1 cellular context compared by ENCODE assay signal in the genomic region with DNA sequence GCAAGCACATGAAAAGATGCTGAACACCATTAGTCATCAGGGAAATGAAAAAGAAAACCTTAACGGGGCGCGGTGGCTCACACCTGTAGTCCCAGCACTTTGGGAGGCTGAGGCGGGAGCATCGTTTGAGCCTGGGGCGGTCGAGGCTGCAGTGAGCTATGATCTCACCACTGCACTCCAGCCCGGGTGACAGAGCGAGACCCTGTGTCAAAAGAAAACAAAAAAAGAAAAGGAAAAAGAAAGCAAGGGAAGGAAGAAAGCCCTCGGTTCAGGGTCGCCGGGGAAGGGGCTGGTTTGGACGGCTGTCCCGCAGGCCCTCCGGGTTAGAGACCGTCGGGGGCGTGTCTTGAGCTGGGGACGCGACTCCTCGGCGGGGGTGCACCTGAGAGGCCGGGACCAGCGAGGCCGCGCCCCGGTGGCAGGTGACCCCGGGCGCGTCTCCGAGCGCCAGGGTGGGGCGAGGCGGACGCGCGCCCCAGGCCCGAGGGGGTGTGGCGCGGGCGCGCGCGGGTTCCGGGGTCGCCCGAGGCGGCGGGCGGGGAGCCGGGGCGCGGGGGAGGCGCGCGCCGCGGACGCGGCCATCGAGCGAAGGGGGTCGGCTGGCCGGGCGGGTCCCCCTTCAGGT.
TF ChIP-seq lines count a peak whose summit lies in the region.

No MANE protein-coding gene starts in this region.

TF ChIP-seq in IMR-90, 13 proteins besides CTCF, POLR2A, EP300 and RAD21 (continued from another document):
- TF ChIP-seq USF2 (IDR thresholded peaks at IDR 0.05; ENCODE audit: low read depth, low read length) (no peak), CHD1 (IDR thresholded peaks at IDR 0.05; ENCODE audit: low read depth, low read length) (no peak)
